In the genomic region with DNA sequence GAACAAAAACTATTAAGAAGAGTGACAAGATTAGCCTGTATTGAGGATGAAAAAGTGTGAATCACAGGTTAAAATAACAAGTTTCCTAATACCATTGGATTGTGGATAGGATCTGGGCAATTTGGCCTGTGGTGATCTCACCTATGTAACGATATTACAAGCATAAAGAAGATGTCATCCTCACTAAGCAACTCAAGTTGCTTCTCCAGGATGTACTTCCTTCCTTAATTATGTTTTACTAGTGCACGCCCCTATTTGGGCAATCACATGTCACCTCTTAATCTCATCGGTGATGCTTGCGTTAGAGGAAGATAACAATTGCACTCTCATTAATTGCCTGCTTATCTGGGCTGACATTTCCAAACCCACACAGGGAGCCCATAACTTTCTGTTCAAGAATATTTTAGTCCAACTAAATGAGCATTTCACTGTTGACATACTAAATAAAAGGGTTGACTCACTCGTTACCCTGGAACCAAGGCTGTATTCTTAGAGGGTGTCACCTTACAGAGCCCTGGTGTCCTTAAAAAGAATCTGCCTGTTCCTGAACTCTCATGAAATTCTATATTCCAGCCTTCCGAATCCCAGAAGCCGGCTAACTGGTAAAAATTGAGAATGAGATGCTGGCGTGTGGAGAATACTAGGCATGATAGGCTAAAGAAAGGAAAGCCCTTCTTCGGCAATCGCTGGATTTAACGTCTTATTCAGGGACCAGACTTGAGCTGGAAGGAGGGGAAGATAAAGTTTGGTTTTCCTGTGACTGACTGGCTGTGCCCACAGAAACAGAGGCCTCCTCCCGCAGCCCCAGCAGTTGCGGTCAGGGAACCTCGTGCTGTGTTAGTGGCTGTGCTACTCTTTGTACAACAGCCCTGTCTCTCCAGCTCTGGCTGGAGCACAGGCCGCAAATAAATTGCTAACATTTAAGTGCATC, we compare ENCODE assay signal across 9 cellular contexts.
A peak's percentile ranks its signal among the peaks of the same experiment; 100 is the strongest.
DNase-seq lines count a peak whose midpoint lies in the region; ATAC-seq, FAIRE-seq and TF ChIP-seq lines count a peak whose summit lies in the region.
"Had no signal": no experiment of that assay in that cellular context is flagged by ENCODE, and none has a peak within 500 bp of the region (broad histone marks: within the 10 kb centered on the region; RNA-seq: fewer than 3 reads in every experiment).

No MANE protein-coding gene starts in this region.

- H3K27ac ChIP-seq in thoracic aorta = peak overlapping the region in 1 of 2 donors; percentile 40

- POLR2A ChIA-PET in activated naive CD8-positive, alpha-beta T cell treated with anti-CD3 and anti-CD28 coated beads, Interleukin-2, amount 10 ng/mL, durations not matched to agents 7 days and 5 days (lab: Charles Lee) = no interaction called here

- H3K4me3 ChIP-seq in fibroblast of villous mesenchyme (ENCODE audit: low read depth, low read length) = no peak overlapping the region
- H3K4me3 ChIP-seq in thoracic aorta = no peak overlapping the region

- H3K9me3 Mint-ChIP-seq in activated naive CD8-positive, alpha-beta T cell treated with anti-CD3 and anti-CD28 coated beads, Interleukin-2, amount 10 ng/mL, durations not matched to agents 7 days and 5 days = peaks cover 3% of the 10 kb centered on the region
- no peaks in the 10 kb centered on the region for H3K9me3 Mint-ChIP-seq in activated naive CD8-positive, alpha-beta T cell treated with anti-CD3 and anti-CD28 coated beads for 36 hours

- ATAC-seq in activated naive CD8-positive, alpha-beta T cell treated with anti-CD3 and anti-CD28 coated beads, Interleukin-2, amount 10 ng/mL, durations not matched to agents 7 days and 5 days (ENCODE audit: low read depth) = peak; percentile 42
- peak; percentile 54 for ATAC-seq in thoracic aorta (ENCODE audit: insufficient number of reproducible peaks, low FRiP score, low read depth)

- no peak for DNase-seq in activated naive CD8-positive, alpha-beta T cell treated with anti-CD3 and anti-CD28 coated beads, Interleukin-2, amount 10 ng/mL, durations not matched to agents 7 days and 5 days
- DNase-seq in activated naive CD8-positive, alpha-beta T cell treated with anti-CD3 and anti-CD28 coated beads for 36 hours = no peak
- DNase-seq in SIG-M5 treated with dmso at 0.1 percent for 504 hours (lab: John Stamatoyannopoulos, UW; ENCODE audit: unreplicated experiment) (peak; percentile 68), fibroblast of villous mesenchyme (ENCODE audit: low read depth) (peak; percentile 69), thoracic aorta (ENCODE audit: low spot score) (no peak), iPS-NIHi11 (ENCODE audit: low spot score) (no peak), D721Med (ENCODE audit: insufficient read length, low spot score) (no peak)
- no peak for DNase-seq in activated T-cell treated with anti-CD3 and anti-CD28 coated beads, Interleukin-2, amount 50 U/mL, for 1 hour

- no peak overlapping the region for H3K27ac Mint-ChIP-seq in activated naive CD8-positive, alpha-beta T cell treated with anti-CD3 and anti-CD28 coated beads, Interleukin-2, amount 10 ng/mL, durations not matched to agents 7 days and 5 days
- H3K27ac Mint-ChIP-seq in activated naive CD8-positive, alpha-beta T cell treated with anti-CD3 and anti-CD28 coated beads for 36 hours = no peak overlapping the region

- peaks cover 10% of the 10 kb centered on the region for H3K4me1 Mint-ChIP-seq in activated naive CD8-positive, alpha-beta T cell treated with anti-CD3 and anti-CD28 coated beads, Interleukin-2, amount 10 ng/mL, durations not matched to agents 7 days and 5 days
- H3K4me1 Mint-ChIP-seq in activated naive CD8-positive, alpha-beta T cell treated with anti-CD3 and anti-CD28 coated beads for 36 hours = peaks cover 8% of the 10 kb centered on the region

- no peaks in the 10 kb centered on the region for H3K36me3 ChIP-seq in thoracic aorta

- FAIRE-seq in D721Med (lab: Jason Lieb, UNC) = no peak
- FAIRE-seq: G401.6 had no signal

- no peak overlapping the region for H3K4me3 Mint-ChIP-seq in activated naive CD8-positive, alpha-beta T cell treated with anti-CD3 and anti-CD28 coated beads, Interleukin-2, amount 10 ng/mL, durations not matched to agents 7 days and 5 days
- H3K4me3 Mint-ChIP-seq in activated naive CD8-positive, alpha-beta T cell treated with anti-CD3 and anti-CD28 coated beads for 36 hours = no peak overlapping the region

- H3K9me3 ChIP-seq in thoracic aorta = no peaks in the 10 kb centered on the region

- H3K36me3 Mint-ChIP-seq in activated naive CD8-positive, alpha-beta T cell treated with anti-CD3 and anti-CD28 coated beads, Interleukin-2, amount 10 ng/mL, durations not matched to agents 7 days and 5 days = no peaks in the 10 kb centered on the region
- no peaks in the 10 kb centered on the region for H3K36me3 Mint-ChIP-seq in activated naive CD8-positive, alpha-beta T cell treated with anti-CD3 and anti-CD28 coated beads for 36 hours

- H3K27me3 ChIP-seq in thoracic aorta (replicated peaks; ENCODE audit: insufficient read depth) = no peaks in the 10 kb centered on the region

- peaks cover 4 to 7% of the 10 kb centered on the region in 2 donors for H3K4me1 ChIP-seq in thoracic aorta (ENCODE audit: control insufficient read depth in 1 of 2, low read depth in 2 of 2)

- TF ChIP-seq CTCF in fibroblast of villous mesenchyme (IDR thresholded peaks at IDR 0.05; ENCODE audit: insufficient read depth, low read depth, low read length) (no peak), thoracic aorta (IDR thresholded peaks at IDR 0.05) (no peak), D721Med (IDR thresholded peaks at IDR 0.05; ENCODE audit: insufficient read depth, missing control alignments) (no peak)

- peaks cover 9% of the 10 kb centered on the region for H3K27me3 Mint-ChIP-seq in activated naive CD8-positive, alpha-beta T cell treated with anti-CD3 and anti-CD28 coated beads, Interleukin-2, amount 10 ng/mL, durations not matched to agents 7 days and 5 days
- H3K27me3 Mint-ChIP-seq in activated naive CD8-positive, alpha-beta T cell treated with anti-CD3 and anti-CD28 coated beads for 36 hours = peaks cover 49% of the 10 kb centered on the region

Comparison
In these comparisons a context has a peak if more than half of its experiments do, and no peak if none do; other contexts are left out.
1. DNase-seq: peak in SIG-M5 treated with dmso at 0.1 percent for 504 hours (single experiment) and fibroblast of villous mesenchyme (single experiment); none in activated naive CD8-positive, alpha-beta T cell treated with anti-CD3 and anti-CD28 coated beads, Interleukin-2, amount 10 ng/mL, durations not matched to agents 7 days and 5 days (single experiment), activated naive CD8-positive, alpha-beta T cell treated with anti-CD3 and anti-CD28 coated beads for 36 hours (single experiment), thoracic aorta (single experiment), iPS-NIHi11 (single experiment), activated T-cell treated with anti-CD3 and anti-CD28 coated beads, Interleukin-2, amount 50 U/mL, for 1 hour (single experiment) and D721Med (single experiment).